In the genomic region with DNA sequence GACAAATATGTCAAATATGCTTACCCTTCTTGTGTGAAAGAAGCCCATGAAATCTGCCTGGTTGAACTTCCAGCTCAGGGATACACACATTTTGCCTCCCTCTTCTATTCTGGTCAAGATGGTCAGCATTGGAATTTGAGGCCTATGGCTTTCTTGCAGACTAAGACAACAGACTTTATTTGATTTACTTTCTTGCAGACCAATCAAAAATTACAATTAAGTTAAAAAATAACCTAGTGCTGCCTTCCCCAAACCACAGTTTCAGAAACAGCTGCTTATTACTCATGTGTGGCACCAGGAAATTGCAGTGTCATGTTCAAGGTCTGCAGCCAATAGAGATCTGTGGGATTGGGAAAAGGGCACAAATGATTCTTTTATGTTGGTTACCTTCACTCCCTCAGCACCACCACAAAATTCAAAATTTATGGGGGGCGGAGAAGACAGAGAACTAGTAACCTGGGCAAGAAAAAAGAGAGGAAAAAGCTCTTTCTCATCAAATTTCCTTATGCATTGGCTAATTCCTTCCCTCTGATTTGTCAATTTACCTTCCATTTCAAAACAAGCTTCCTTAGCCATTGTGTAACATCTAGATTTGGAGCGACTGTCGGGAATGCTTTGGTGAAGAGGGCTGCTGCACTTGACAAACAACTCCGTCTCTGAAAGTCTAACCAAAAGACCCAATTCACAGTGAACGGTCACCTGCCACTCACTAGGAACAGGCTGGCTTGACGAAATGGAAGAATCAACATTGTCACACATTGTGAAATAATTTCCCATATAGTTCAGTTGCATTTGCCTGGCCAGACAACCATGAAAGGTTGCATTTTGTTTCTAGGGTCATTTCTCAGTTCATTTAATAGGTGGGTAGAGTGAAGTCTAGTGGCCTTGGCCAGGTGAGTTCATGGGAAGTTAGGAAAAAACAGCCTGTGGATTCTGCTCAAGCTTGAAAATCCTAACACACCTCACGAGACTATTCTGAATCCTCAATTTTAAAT, we compare ENCODE assay signal across 10 cellular contexts.
DNase-seq lines count a peak whose midpoint lies in the region; ATAC-seq lines count a peak whose summit lies in the region.
"Had no signal": no experiment of that assay in that cellular context is flagged by ENCODE, and none has a peak within 500 bp of the region (broad histone marks: within the 10 kb centered on the region; RNA-seq: fewer than 3 reads in every experiment).

No MANE protein-coding gene starts in this region.

- ATAC-seq in GM18909 (IDR thresholded peaks at IDR 0.05; ENCODE audit: poor library complexity, unreplicated experiment), result peak; percentile 63
- no peak for ATAC-seq in HG03521 (IDR thresholded peaks at IDR 0.05; ENCODE audit: unreplicated experiment)

- peak; percentile 39 for DNase-seq in HuH-7 (ENCODE audit: low spot score)
- peak; percentile 50 for DNase-seq in dedifferentiated amniotic fluid mesenchymal stem cell (ENCODE audit: extremely low spot score)
- peak; percentile 99 for DNase-seq in renal cortical epithelial cell (ENCODE audit: low read depth)
- DNase-seq in NCI-H2081 (lab: John Stamatoyannopoulos, UW), result no peak
- no peak for DNase-seq in stimulated activated CD4-positive, alpha-beta T cell treated with anti-CD3 and anti-CD28 coated beads, Interleukin-15, amount 100 ng/mL, for 24 hours
- DNase-seq in NK-92 treated with Interleukin-12 subunit alpha and Interleukin-12 subunit beta, amount 100 ng/mL, for 24 hours (lab: John Stamatoyannopoulos, UW), result no peak
- DNase-seq: gastrocnemius medialis, NCI-H2081 treated with DMSO at 0.1 percent for 48 hours had no signal

Comparison
In these comparisons a context has a peak if more than half of its experiments do, and no peak if none do; other contexts are left out.
1. DNase-seq: peak in HuH-7 (single experiment), dedifferentiated amniotic fluid mesenchymal stem cell (single experiment) and renal cortical epithelial cell (single experiment); none in NCI-H2081 (0 of 2), stimulated activated CD4-positive, alpha-beta T cell treated with anti-CD3 and anti-CD28 coated beads, Interleukin-15, amount 100 ng/mL, for 24 hours (single experiment) and NK-92 treated with Interleukin-12 subunit alpha and Interleukin-12 subunit beta, amount 100 ng/mL, for 24 hours (single experiment).